Comparison of ENCODE assay signal across 10 cellular contexts in the genomic region with DNA sequence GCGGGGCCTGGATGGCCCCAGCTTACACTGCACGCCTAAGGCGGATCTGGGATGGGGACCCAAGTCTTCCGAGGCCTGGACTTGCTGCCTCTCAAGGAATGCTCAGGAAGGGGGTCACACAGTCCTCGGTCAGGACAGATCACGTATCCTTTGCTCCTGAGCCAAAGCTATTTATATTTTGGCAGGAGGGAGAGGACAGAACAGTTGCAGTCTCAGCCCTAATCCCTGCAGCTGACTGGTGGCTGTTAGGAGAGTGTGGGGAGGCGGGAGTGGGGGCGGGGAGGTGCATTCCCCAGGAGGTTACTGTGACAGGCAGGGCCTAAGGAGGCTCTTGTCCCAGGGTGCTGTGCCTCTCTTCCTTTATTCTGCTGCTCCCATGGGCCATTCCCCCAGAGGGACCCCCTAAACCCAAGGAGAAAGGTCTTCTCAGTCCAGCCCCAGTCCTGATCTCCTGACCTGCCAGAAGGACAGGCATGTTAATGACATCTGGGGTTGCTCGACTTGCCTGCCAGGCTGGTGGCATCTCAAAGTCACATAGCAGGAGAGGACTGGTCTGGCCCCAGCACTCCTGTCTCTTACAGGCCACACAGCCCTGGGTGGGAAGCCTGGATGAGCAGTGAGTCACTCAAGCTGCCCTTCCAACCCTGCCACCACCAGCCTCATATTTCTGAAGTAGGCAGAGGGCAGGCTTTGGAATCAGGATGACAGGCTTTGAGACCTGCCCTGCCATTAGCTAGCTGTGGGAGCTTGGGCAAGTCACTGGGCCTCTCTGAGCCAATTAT. TPM values are rescaled to one million over a fixed set of nuclear protein-coding genes. Genes with fewer than 3 reads are reported as not detected.
A peak's percentile ranks its signal among the peaks of the same experiment; 100 is the strongest.
DNase-seq lines count a peak whose midpoint lies in the region; ATAC-seq and TF ChIP-seq lines count a peak whose summit lies in the region.
"Had no signal": no experiment of that assay in that cellular context is flagged by ENCODE, and none has a peak within 500 bp of the region (broad histone marks: within the 10 kb centered on the region; RNA-seq: fewer than 3 reads in every experiment).

No MANE protein-coding gene starts in this region.

- peaks cover 42% of the 10 kb centered on the region for H3K4me1 Mint-ChIP-seq in HFFc6 (ENCODE audit: low read depth)

- H3K4me2 ChIP-seq in skeletal muscle satellite cell (ENCODE audit: low read length): peak overlapping the region; percentile 41

- peaks cover 17% of the 10 kb centered on the region for H3K4me1 ChIP-seq in skeletal muscle satellite cell (ENCODE audit: control insufficient read depth, insufficient read depth, low read length)

- peak overlapping the region; percentile 92 for H3K27ac Mint-ChIP-seq in HFFc6
- H3K27ac Mint-ChIP-seq: activated T-helper 1 cell treated with anti-CD3 and anti-CD28 coated beads, Interleukin-12 subunit alpha, Interleukin-12 subunit beta, Interleukin-2, Interleukin-4 antibody, amounts not matched to agents 30 ng/mL and 10 ng/mL and 1 ng/mL, durations not matched to agents 14 hours and 24 hours and 36 hours had no signal

- H3K4me3 ChIP-seq in brain microvascular endothelial cell (ENCODE audit: low read depth, low read length) (no peak overlapping the region), skeletal muscle satellite cell (ENCODE audit: low read length) (no peak overlapping the region)

- peak overlapping the region; percentile 26; the same call in 1 of the 2 replicates for H3K4me3 Mint-ChIP-seq in HFFc6
- H3K4me3 Mint-ChIP-seq: activated T-helper 1 cell treated with anti-CD3 and anti-CD28 coated beads, Interleukin-12 subunit alpha, Interleukin-12 subunit beta, Interleukin-2, Interleukin-4 antibody, amounts not matched to agents 30 ng/mL and 10 ng/mL and 1 ng/mL, durations not matched to agents 14 hours and 24 hours and 36 hours had no signal

- H3K36me3 ChIP-seq in brain microvascular endothelial cell (replicated peaks): no peaks in the 10 kb centered on the region
- H3K36me3 ChIP-seq in skeletal muscle satellite cell (ENCODE audit: insufficient read depth, low read length): peaks cover 14% of the 10 kb centered on the region

- no peaks in the 10 kb centered on the region for H3K27me3 ChIP-seq in brain microvascular endothelial cell (replicated peaks)
- no peaks in the 10 kb centered on the region for H3K27me3 ChIP-seq in skeletal muscle satellite cell (ENCODE audit: control insufficient read depth, insufficient read depth, low read length)

- H3K27me3 Mint-ChIP-seq in HFFc6 (ENCODE audit: insufficient read depth): peaks cover 9% of the 10 kb centered on the region

- ATAC-seq in HG02970 (IDR thresholded peaks at IDR 0.05; ENCODE audit: low FRiP score, unreplicated experiment): no peak
- no peak for ATAC-seq in GM21529 (IDR thresholded peaks at IDR 0.05; ENCODE audit: unreplicated experiment)

- no peak overlapping the region for H3K27ac ChIP-seq in brain microvascular endothelial cell

- no peaks in the 10 kb centered on the region for H3K9me3 Mint-ChIP-seq in HFFc6
- H3K9me3 Mint-ChIP-seq: activated T-helper 1 cell treated with anti-CD3 and anti-CD28 coated beads, Interleukin-12 subunit alpha, Interleukin-12 subunit beta, Interleukin-2, Interleukin-4 antibody, amounts not matched to agents 30 ng/mL and 10 ng/mL and 1 ng/mL, durations not matched to agents 14 hours and 24 hours and 36 hours had no signal

- peak overlapping the region; percentile 54 for H3K9ac ChIP-seq in skeletal muscle satellite cell (ENCODE audit: low read depth, low read length)

- peak; percentile 70 for DNase-seq in HFFc6
- peak; percentile 32 for DNase-seq in brain microvascular endothelial cell
- DNase-seq in hepatic stellate cell (ENCODE audit: low spot score): peak; percentile 81
- no peak for DNase-seq in NCI-H2029 (lab: John Stamatoyannopoulos, UW)
- DNase-seq in NOMO-1 treated with DMSO at 0.1 percent for 48 hours (lab: John Stamatoyannopoulos, UW; ENCODE audit: unreplicated experiment): no peak
- DNase-seq: NCI-H187 treated with DMSO at 0.1 percent for 48 hours had no signal

- no peak for TF ChIP-seq CTCF in HFFc6 (IDR thresholded peaks at IDR 0.05)
- TF ChIP-seq CTCF in brain microvascular endothelial cell (IDR thresholded peaks at IDR 0.05; ENCODE audit: low read depth, low read length, missing control alignments): no peak

- in situ Hi-C loops in brain microvascular endothelial cell (cut with HindIII; ENCODE audit: low pct_ligation_motif_present, low sequenced_read_pairs): no loop called here

- H3K9me3 ChIP-seq in skeletal muscle satellite cell (replicated peaks; ENCODE audit: low read length): no peaks in the 10 kb centered on the region

- peaks cover 19% of the 10 kb centered on the region for H3K36me3 Mint-ChIP-seq in HFFc6 (ENCODE audit: low read depth)

RNA-seq across cellular contexts. Expression of gene COL27A1, which starts 51.9 kb away (rescaled TPM):
- total RNA-seq in HFFc6 (2021; fragmentation: NEBNext Ultra II Directional; extraction: Animal tissue kit (Norgen Biotek cat#: 25700)): 10 to 100 TPM; 22.2 to 24.1 (median 23.4) TPM
- total RNA-seq in skeletal muscle satellite cell (2012; rRNA removed): 5.9 and 7.9 TPM in 2 replicates

Comparison
In these comparisons a context has a peak if more than half of its experiments do, and no peak if none do; other contexts are left out.
1. DNase-seq: peak in HFFc6 (single experiment), brain microvascular endothelial cell (single experiment) and hepatic stellate cell (single experiment); none in NCI-H2029 (single experiment) and NOMO-1 treated with DMSO at 0.1 percent for 48 hours (single experiment).